ENCODE assay signal across 6 cellular contexts in genomic region chr14:24366375-24366663, GRCh38. TPM values are rescaled to one million over a fixed set of nuclear protein-coding genes. Genes with fewer than 3 reads are reported as not detected.
DNase-seq lines count a peak whose midpoint lies in the region; ATAC-seq, FAIRE-seq and TF ChIP-seq lines count a peak whose summit lies in the region.

No MANE protein-coding gene starts in this region.

- no peaks in the 10 kb centered on the region for H3K9me1 ChIP-seq in keratinocyte (ENCODE audit: control insufficient read depth, extremely low read depth, insufficient read depth, low read length)

- no peaks in the 10 kb centered on the region for H3K9me3 ChIP-seq in keratinocyte (ENCODE audit: control insufficient read depth, low read depth, low read length)
- H3K9me3 ChIP-seq in CD4-positive, alpha-beta T cell (ENCODE audit: control insufficient read depth, low read length): no peaks in the 10 kb centered on the region

- FAIRE-seq in keratinocyte (lab: Jason Lieb, UNC): no peak

- no peak overlapping the region for H3K27ac Mint-ChIP-seq in CD4-positive, alpha-beta T cell

- peak overlapping the region; percentile 97 for H3K27ac ChIP-seq in 22Rv1
- H3K27ac ChIP-seq in RWPE1: peak overlapping the region; percentile 47
- H3K27ac ChIP-seq in keratinocyte (ENCODE audit: control insufficient read depth, insufficient read depth, low read length): peak overlapping the region; percentile 66
- no peak overlapping the region for H3K27ac ChIP-seq in CD4-positive, alpha-beta T cell (ENCODE audit: low read depth, low read length)

- H3K79me2 ChIP-seq in keratinocyte (ENCODE audit: control insufficient read depth, insufficient read depth, low read length): no peaks in the 10 kb centered on the region

- H4K20me1 ChIP-seq in keratinocyte (ENCODE audit: control insufficient read depth, extremely low read depth, insufficient read depth, low read length): no peaks in the 10 kb centered on the region

- H3K4me2 ChIP-seq in keratinocyte (ENCODE audit: control insufficient read depth, extremely low read depth, insufficient read depth, low read depth, low read length): peak overlapping the region; percentile 85

- ATAC-seq in CD4-positive, alpha-beta T cell (ENCODE audit: poor library complexity): no peak
- ATAC-seq in GM18867 (IDR thresholded peaks at IDR 0.05; ENCODE audit: unreplicated experiment): no peak

- H3K9ac ChIP-seq in keratinocyte (ENCODE audit: control insufficient read depth, extremely low read depth, insufficient read depth, low read length): peak overlapping the region; percentile 71

- no peaks in the 10 kb centered on the region for H3K27me3 ChIP-seq in keratinocyte (ENCODE audit: control insufficient read depth, extremely low read depth, insufficient read depth, low read length)
- H3K27me3 ChIP-seq in CD4-positive, alpha-beta T cell (ENCODE audit: control insufficient read depth, insufficient read depth, low read length): peaks cover 67% of the 10 kb centered on the region

- no peaks in the 10 kb centered on the region for H3K9me3 Mint-ChIP-seq in CD4-positive, alpha-beta T cell

- H3K4me1 Mint-ChIP-seq in CD4-positive, alpha-beta T cell (ENCODE audit: low read depth): peaks cover 30% of the 10 kb centered on the region

- TF ChIP-seq CTCF in 22Rv1 (IDR thresholded peaks at IDR 0.05) (no peak), RWPE1 (conservative IDR thresholded peaks at IDR 0.05; ENCODE audit: low read depth) (no peak), keratinocyte (optimal IDR thresholded peaks at IDR 0.05 in 1 of 3, IDR thresholded peaks at IDR 0.05 in 1 of 3, conservative IDR thresholded peaks at IDR 0.05 in 1 of 3; ENCODE audit: extremely low read depth in 1 of 3, insufficient read depth in 2 of 3, low read length in 3 of 3) (no peak)
- TF ChIP-seq CTCF in CD4-positive, alpha-beta T cell (IDR thresholded peaks at IDR 0.05): no peak

- POLR2A ChIA-PET in RWPE1 (lab: Yijun Ruan, JAX; ENCODE audit: low non-redundant PET): interaction anchor here (0.6 kb wide), 1 partner anchor 272 kb away, joined by 4 read pairs; no protein-coding TSS in a partner anchor
- POLR2A ChIA-PET in CD4-positive, alpha-beta T cell (lab: Charles Lee): interaction anchor here (0.6 to 2.0 kb wide), 3 partner anchors 17 to 71 kb away, joined by 3 to 14 read pairs (median 7); partner anchors contain the start of genes CBLN3 and KHNYN

- dilution Hi-C loops in keratinocyte (cut with MboI; ENCODE audit: extremely low pct_ligation_motif_present, low sequenced_read_pairs): no loop called here

- no peaks in the 10 kb centered on the region for H3K36me3 ChIP-seq in keratinocyte (ENCODE audit: control insufficient read depth in 2 of 2, extremely low read depth in 1 of 2, insufficient read depth in 2 of 2, low read length in 2 of 2)

- DNase-seq in RWPE1 (ENCODE audit: low spot score) (no peak), keratinocyte (ENCODE audit: low read depth, low spot score) (no peak), NCI-H446 treated with DMSO at 0.1 percent for 48 hours (lab: John Stamatoyannopoulos, UW) (no peak)
- DNase-seq in CD4-positive, alpha-beta T cell: no peak

- H2AFZ ChIP-seq in keratinocyte (ENCODE audit: control insufficient read depth, low read length): peak overlapping the region; percentile 87

- peak overlapping the region; percentile 35 to 58 (median 41) for H3K4me3 ChIP-seq in keratinocyte (ENCODE audit: control insufficient read depth in 2 of 3, extremely low read depth in 1 of 3, insufficient read depth in 2 of 3, low read depth in 1 of 3, low read length in 3 of 3)

- CTCF ChIA-PET in RWPE1 (lab: Yijun Ruan, JAX): interaction anchor here (0.7 to 2.0 kb wide), 3 partner anchors 33 to 66 kb away, joined by 5 to 11 read pairs (median 9); no protein-coding TSS in a partner anchor
- CTCF ChIA-PET in CD4-positive, alpha-beta T cell (lab: Charles Lee): interaction anchor here (0.6 to 2.1 kb wide), 8 partner anchors 21 to 70 kb away, joined by 3 to 25 read pairs (median 3); partner anchors contain the start of genes CBLN3 and KHNYN

- H3K27me3 Mint-ChIP-seq in CD4-positive, alpha-beta T cell: peaks cover 67% of the 10 kb centered on the region

- H3K4me3 Mint-ChIP-seq in CD4-positive, alpha-beta T cell: no peak overlapping the region

- no peaks in the 10 kb centered on the region for H3K36me3 Mint-ChIP-seq in CD4-positive, alpha-beta T cell (ENCODE audit: low read depth)

- intact Hi-C loops in CD4-positive, alpha-beta T cell (cut with DNase I, micrococcal nuclease): loop anchor here in 1 of 2 experiments (2.0 kb wide), 1 partner anchor 66 kb away; no protein-coding TSS in a partner anchor

- H3K4me1 ChIP-seq in keratinocyte (ENCODE audit: control insufficient read depth, extremely low read depth, insufficient read depth, low read length): peaks cover 23% of the 10 kb centered on the region

RNA-seq across cellular contexts. Expression of gene NFATC4, which starts 1.7 kb away (rescaled TPM):
- 0.69 to 2.2 TPM (median 0.92 TPM) in 3 replicates for polyA plus RNA-seq in keratinocyte
- 0.96 TPM for polyA plus RNA-seq in keratinocyte (2011; ENCODE audit: low read depth)
- polyA plus RNA-seq in keratinocyte (2011; cell fraction: cytosol; rRNA removed): 0.48 and 0.50 TPM in 2 replicates
- 3.6 and 5.0 TPM in 2 replicates for polyA plus RNA-seq in keratinocyte (2011; cell fraction: nucleus; rRNA removed)
- polyA plus RNA-seq in keratinocyte (2012; ENCODE audit: low replicate concordance): 1.2 and 1.8 TPM in 2 replicates
- polyA minus RNA-seq in keratinocyte: 0.64 to 2.6 TPM (median 2.0 TPM) in 3 replicates
- 2.7 TPM for polyA minus RNA-seq in keratinocyte (2011; cell fraction: cytosol; rRNA and poly(A)+ RNA removed)
- 1.2 and 1.8 TPM in 2 replicates for polyA minus RNA-seq in keratinocyte (2011; cell fraction: nucleus; rRNA and poly(A)+ RNA removed)
- total RNA-seq in CD4-positive, alpha-beta T cell: not detected

RNA-seq across cellular contexts. Expression of gene RIPK3, which starts 26.5 kb away (rescaled TPM):
- 7.3 to 10.7 TPM (median 8.0 TPM) in 3 replicates for polyA plus RNA-seq in keratinocyte
- polyA plus RNA-seq in keratinocyte (2011; ENCODE audit: low read depth): 2.1 TPM
- polyA plus RNA-seq in keratinocyte (2011; cell fraction: cytosol; rRNA removed): 3.5 and 4.3 TPM in 2 replicates
- polyA plus RNA-seq in keratinocyte (2011; cell fraction: nucleus; rRNA removed): 28.7 and 35.3 TPM in 2 replicates
- polyA plus RNA-seq in keratinocyte (2012; ENCODE audit: low replicate concordance): 4.6 and 6.4 TPM in 2 replicates
- polyA minus RNA-seq in keratinocyte: 6.1 to 7.7 TPM (median 7.0 TPM) in 3 replicates
- polyA minus RNA-seq in keratinocyte (2011; cell fraction: cytosol; rRNA and poly(A)+ RNA removed): 3.5 TPM
- 8.8 and 9.8 TPM in 2 replicates for polyA minus RNA-seq in keratinocyte (2011; cell fraction: nucleus; rRNA and poly(A)+ RNA removed)
- 10 to 100 TPM; 18.1 to 18.9 TPM for total RNA-seq in CD4-positive, alpha-beta T cell

RNA-seq across cellular contexts. Expression of gene ADCY4, which starts 31.4 kb away (rescaled TPM):
- 0.21 to 0.44 TPM (median 0.23 TPM) in 3 replicates for polyA plus RNA-seq in keratinocyte
- polyA plus RNA-seq in keratinocyte (2011; ENCODE audit: low read depth): 0.92 TPM
- polyA plus RNA-seq in keratinocyte (2011; cell fraction: cytosol; rRNA removed): 0.05 and 0.16 TPM in 2 replicates
- 4.1 and 5.3 TPM in 2 replicates for polyA plus RNA-seq in keratinocyte (2011; cell fraction: nucleus; rRNA removed)
- polyA plus RNA-seq in keratinocyte (2012; ENCODE audit: low replicate concordance): 0.29 and 0.69 TPM in 2 replicates
- polyA minus RNA-seq in keratinocyte: 0.20 to 0.32 TPM in 2 of 3 replicates, not detected in the other
- 5.4 TPM for polyA minus RNA-seq in keratinocyte (2011; cell fraction: cytosol; rRNA and poly(A)+ RNA removed)
- polyA minus RNA-seq in keratinocyte (2011; cell fraction: nucleus; rRNA and poly(A)+ RNA removed): 1.1 and 1.2 TPM in 2 replicates
- total RNA-seq in CD4-positive, alpha-beta T cell: 1 to 10 TPM; 4.7 to 5.9 TPM

RNA-seq across cellular contexts. Expression of gene NYNRIN, which starts 32.5 kb away (rescaled TPM):
- polyA plus RNA-seq in keratinocyte: 4.9 to 9.0 TPM (median 6.5 TPM) in 3 replicates
- polyA plus RNA-seq in keratinocyte (2011; ENCODE audit: low read depth): 1.2 TPM
- polyA plus RNA-seq in keratinocyte (2011; cell fraction: cytosol; rRNA removed): 3.4 and 4.3 TPM in 2 replicates
- polyA plus RNA-seq in keratinocyte (2011; cell fraction: nucleus; rRNA removed): 22.8 and 30.1 TPM in 2 replicates
- 4.4 and 6.6 TPM in 2 replicates for polyA plus RNA-seq in keratinocyte (2012; ENCODE audit: low replicate concordance)
- polyA minus RNA-seq in keratinocyte: 10.8 to 22.1 TPM (median 18.5 TPM) in 3 replicates
- polyA minus RNA-seq in keratinocyte (2011; cell fraction: cytosol; rRNA and poly(A)+ RNA removed): 10.9 TPM
- 25.7 and 35.4 TPM in 2 replicates for polyA minus RNA-seq in keratinocyte (2011; cell fraction: nucleus; rRNA and poly(A)+ RNA removed)
- total RNA-seq in CD4-positive, alpha-beta T cell: under 1 TPM; 0.08 to 0.25 TPM

RNA-seq across cellular contexts. Expression of gene LTB4R, which starts 55.0 kb away (rescaled TPM):
- 8.6 to 20.4 TPM (median 14.6 TPM) in 3 replicates for polyA plus RNA-seq in keratinocyte
- polyA plus RNA-seq in keratinocyte (2011; ENCODE audit: low read depth): 8.4 TPM
- polyA plus RNA-seq in keratinocyte (2011; cell fraction: cytosol; rRNA removed): 3.0 and 4.3 TPM in 2 replicates
- 53.5 and 61.4 TPM in 2 replicates for polyA plus RNA-seq in keratinocyte (2011; cell fraction: nucleus; rRNA removed)
- 8.4 and 41.2 TPM in 2 replicates for polyA plus RNA-seq in keratinocyte (2012; ENCODE audit: low replicate concordance)
- 16.4 to 31.6 TPM (median 21.6 TPM) in 3 replicates for polyA minus RNA-seq in keratinocyte
- 11.1 TPM for polyA minus RNA-seq in keratinocyte (2011; cell fraction: cytosol; rRNA and poly(A)+ RNA removed)
- polyA minus RNA-seq in keratinocyte (2011; cell fraction: nucleus; rRNA and poly(A)+ RNA removed): 12.5 and 15.4 TPM in 2 replicates
- 10 to 100 TPM; 15.6 to 18.3 TPM for total RNA-seq in CD4-positive, alpha-beta T cell
